In the genomic region with DNA sequence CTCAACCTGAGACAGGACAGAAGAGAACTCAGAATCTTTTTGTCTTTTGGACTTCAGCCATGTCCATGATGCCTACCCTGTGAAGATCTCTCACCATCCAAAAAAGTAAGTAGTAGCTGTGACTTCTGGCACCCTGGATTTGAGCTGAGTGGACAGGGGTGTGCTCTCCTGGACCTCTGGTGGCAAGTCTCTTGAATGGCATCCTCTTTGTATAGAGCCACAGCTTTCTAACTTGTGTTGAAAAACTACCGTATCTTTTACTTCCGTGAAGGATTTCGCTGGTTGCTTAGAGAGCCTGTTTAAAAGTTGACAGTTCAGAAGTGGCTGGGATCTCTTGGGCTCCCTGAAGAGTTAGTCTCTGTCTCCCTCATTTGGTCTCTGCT, we compare ENCODE assay signal across 9 cellular contexts. TPM values are rescaled to one million over a fixed set of nuclear protein-coding genes. Genes with fewer than 3 reads are reported as not detected.
DNase-seq lines count a peak whose midpoint lies in the region; ATAC-seq and TF ChIP-seq lines count a peak whose summit lies in the region.
"Had no signal": no experiment of that assay in that cellular context is flagged by ENCODE, and none has a peak within 500 bp of the region (broad histone marks: within the 10 kb centered on the region; RNA-seq: fewer than 3 reads in every experiment).

No MANE protein-coding gene starts in this region.

- peaks cover 2% of the 10 kb centered on the region for H3K27me3 Mint-ChIP-seq in nephron progenitor cell (ENCODE audit: low read depth, poor library complexity)

- peak overlapping the region; percentile 21 to 31 (median 23) for H3K4me3 ChIP-seq in mammary epithelial cell (replicated peaks in 1 of 3; ENCODE audit: insufficient read depth in 1 of 3, low read depth in 2 of 3, low read length in 3 of 3)

- TF ChIP-seq CTCF in LNCAP (IDR thresholded peaks at IDR 0.05) (peak; percentile 37; the same call in 1 of the 2 replicates), mammary epithelial cell (conservative IDR thresholded peaks at IDR 0.05 in 1 of 2, IDR thresholded peaks at IDR 0.05 in 1 of 2; ENCODE audit: extremely low read depth in 1 of 2, insufficient read depth in 1 of 2, low read depth in 1 of 2, low read length in 2 of 2) (peak; percentile 43 to 55), nephron progenitor cell (IDR thresholded peaks at IDR 0.05) (no peak)

- H3K36me3 ChIP-seq in mammary epithelial cell (ENCODE audit: insufficient read depth, low read length) = peaks cover 28% of the 10 kb centered on the region

- peak overlapping the region; percentile 91 for H3K27ac ChIP-seq in mammary epithelial cell (ENCODE audit: insufficient read depth, low read depth, low read length)

- in situ Hi-C loops in mammary epithelial cell (cut with MboI; ENCODE audit: low sequenced_read_pairs in 2 of 2) = no loop called here

- intact Hi-C loops in mammary epithelial cell (cut with micrococcal nuclease) = loop anchor here (5.0 kb wide), 1 partner anchor 50 kb away; a partner anchor contains a TSS

- DNase-seq in DMS114 treated with DMSO at 0.1 percent for 48 hours (lab: John Stamatoyannopoulos, UW; ENCODE audit: unreplicated experiment) (peak; percentile 47), mammary epithelial cell (no peak), nephron progenitor cell (no peak), GOT3 (lab: John Stamatoyannopoulos, UW) (no peak), NCI-H2227 treated with DMSO at 0.1 percent for 48 hours (lab: John Stamatoyannopoulos, UW) (no peak)
- DNase-seq in stimulated activated naive CD4-positive, alpha-beta T cell treated with Interleukin-2 at 50 U/mL for 16 hours (lab: John Stamatoyannopoulos, UW) = no peak
- DNase-seq: effector CD4-positive, alpha-beta T cell had no signal

- peak overlapping the region; percentile 99 for H3K4me3 Mint-ChIP-seq in nephron progenitor cell

- dilution Hi-C loops in mammary epithelial cell (cut with HindIII; ENCODE audit: low sequenced_read_pairs) = loop anchor here (5.0 kb wide), 3 partner anchors 40 to 95 kb away; a partner anchor contains a TSS

- no TSS peak for BruUV-seq in mammary epithelial cell (replicated peaks; lab: Mats Ljungman, UMichigan)

- no peaks in the 10 kb centered on the region for H3K27me3 ChIP-seq in mammary epithelial cell (ENCODE audit: insufficient read depth, low read length)

- H3K27ac Mint-ChIP-seq in nephron progenitor cell = peak overlapping the region; percentile 68

- peak overlapping the region; percentile 51 for H3K9ac ChIP-seq in mammary epithelial cell (ENCODE audit: insufficient read depth, low read length)

- H2AFZ ChIP-seq in mammary epithelial cell (ENCODE audit: low read depth, low read length) = no peak overlapping the region

- ATAC-seq in HG02623 (IDR thresholded peaks at IDR 0.05; ENCODE audit: unreplicated experiment) = no peak

- WGBS in mammary epithelial cell (ENCODE audit: low coverage, missing lambda C conversion rate) = 60% methylated on average over 3 of the region's 3 CpGs

- H3K36me3 Mint-ChIP-seq in nephron progenitor cell (ENCODE audit: low read depth) = peaks cover 29% of the 10 kb centered on the region

- CTCF ChIA-PET in mammary epithelial cell (lab: Charles Lee; ENCODE audit: low non-redundant PET) = no interaction called here

- H3K9me3 Mint-ChIP-seq in nephron progenitor cell = no peaks in the 10 kb centered on the region

- H3K4me1 Mint-ChIP-seq in nephron progenitor cell = peaks cover 33% of the 10 kb centered on the region

- H4K20me1 ChIP-seq in mammary epithelial cell (ENCODE audit: insufficient read depth, low read length) = no peaks in the 10 kb centered on the region

- H3K79me2 ChIP-seq in mammary epithelial cell (ENCODE audit: insufficient read depth, low read length) = peaks cover 76% of the 10 kb centered on the region

- H3K4me2 ChIP-seq in mammary epithelial cell (ENCODE audit: insufficient read depth, low read depth, low read length) = peak overlapping the region; percentile 92

- H3K9me3 ChIP-seq in mammary epithelial cell (replicated peaks; ENCODE audit: insufficient read depth, low read length) = no peaks in the 10 kb centered on the region

- peaks cover 35% of the 10 kb centered on the region for H3K4me1 ChIP-seq in mammary epithelial cell (ENCODE audit: insufficient read depth, low read length)

RNA-seq across cellular contexts. Expression of a gene that starts 1.8 kb away (rescaled TPM):
- total RNA-seq in mammary epithelial cell = 100 to 1,000 TPM; 106 to 133 TPM
- polyA plus RNA-seq in mammary epithelial cell = 91.6 TPM
- polyA minus RNA-seq in mammary epithelial cell = 189 TPM

RNA-seq across cellular contexts. Expression of a gene that starts 37.3 kb away (rescaled TPM):
- total RNA-seq in mammary epithelial cell = 10 to 100 TPM; 19.3 to 24.5 TPM
- 15.5 TPM for polyA plus RNA-seq in mammary epithelial cell
- polyA minus RNA-seq in mammary epithelial cell = 29.7 TPM

RNA-seq across cellular contexts. Expression of a gene that starts 47.5 kb away (rescaled TPM):
- total RNA-seq in mammary epithelial cell = 100 to 1,000 TPM; 107 to 197 TPM
- 189 TPM for polyA plus RNA-seq in mammary epithelial cell
- polyA minus RNA-seq in mammary epithelial cell = 128 TPM

RNA-seq across cellular contexts. Expression of a gene that starts 55.8 kb away (rescaled TPM):
- total RNA-seq in mammary epithelial cell = 10 to 100 TPM; 35.1 to 72.3 TPM
- 61.9 TPM for polyA plus RNA-seq in mammary epithelial cell
- polyA minus RNA-seq in mammary epithelial cell = 35.6 TPM
